ENCODE assay signal across 13 cellular contexts in the genomic region with DNA sequence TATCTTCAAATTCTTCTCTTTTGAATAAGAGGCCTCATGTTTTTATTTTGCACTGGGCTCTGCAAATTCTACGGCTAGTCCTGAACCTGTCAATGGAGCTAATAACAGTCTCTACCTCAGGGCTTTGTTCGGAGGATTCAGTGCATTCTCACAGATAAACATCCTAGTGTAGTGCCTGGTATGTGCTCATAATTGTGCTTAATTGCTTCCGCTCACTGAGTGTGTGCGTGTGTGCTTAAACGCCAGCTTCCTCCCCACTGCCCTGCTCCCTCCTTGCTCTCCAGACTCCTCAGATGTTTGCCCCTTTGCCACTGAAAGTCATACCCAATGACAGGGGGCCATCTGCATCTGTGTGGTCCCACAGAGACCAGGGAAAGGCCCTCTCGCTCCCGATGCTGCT. TPM values are rescaled to one million over a fixed set of nuclear protein-coding genes. Genes with fewer than 3 reads are reported as not detected.
DNase-seq lines count a peak whose midpoint lies in the region; ATAC-seq, FAIRE-seq and TF ChIP-seq lines count a peak whose summit lies in the region.
"Had no signal": no experiment of that assay in that cellular context is flagged by ENCODE, and none has a peak within 500 bp of the region (broad histone marks: within the 10 kb centered on the region; RNA-seq: fewer than 3 reads in every experiment).

No MANE protein-coding gene starts in this region.

- H3K27me3 Mint-ChIP-seq in CD8-positive, alpha-beta T cell (ENCODE audit: low read depth), result no peaks in the 10 kb centered on the region
- no peaks in the 10 kb centered on the region for H3K27me3 Mint-ChIP-seq in natural killer cell treated with Interleukin-12 subunit alpha and Interleukin-12 subunit beta and Interleukin-15 and Interleukin-18, amount 100 ng/mL, for 72 hours

- intact Hi-C loops in CD8-positive, alpha-beta T cell (cut with DNase I, micrococcal nuclease), result no loop called here

- no peaks in the 10 kb centered on the region for H3K27me3 ChIP-seq in CD8-positive, alpha-beta T cell (ENCODE audit: insufficient read depth, low read length)
- H3K27me3 ChIP-seq: neural progenitor cell had no signal

- in situ Hi-C loops in KBM-7 (cut with MboI; ENCODE audit: low pct_unique_long_range_greater_than_20kb, low sequenced_read_pairs), result no loop called here

- H3K27ac Mint-ChIP-seq in CD8-positive, alpha-beta T cell, result peak overlapping the region; percentile 96
- H3K27ac Mint-ChIP-seq in activated naive CD4-positive, alpha-beta T cell treated with anti-CD3 and anti-CD28 coated beads, Interleukin-2, amount 50 U/mL, for 72 hours, result peak overlapping the region; percentile 98 to 100
- H3K27ac Mint-ChIP-seq in natural killer cell treated with Interleukin-12 subunit alpha and Interleukin-12 subunit beta and Interleukin-15 and Interleukin-18, amount 100 ng/mL, for 72 hours, result peak overlapping the region; percentile 97 to 99
- H3K27ac Mint-ChIP-seq: neural progenitor cell had no signal

- ATAC-seq in CD8-positive, alpha-beta T cell, result peak; percentile 20
- peak in 1 of 2 donors; percentile 27 for ATAC-seq in activated naive CD4-positive, alpha-beta T cell treated with anti-CD3 and anti-CD28 coated beads, Interleukin-2, amount 50 U/mL, for 72 hours
- no peak for ATAC-seq in natural killer cell treated with Interleukin-12 subunit alpha and Interleukin-12 subunit beta and Interleukin-15 and Interleukin-18, amount 100 ng/mL, for 72 hours
- ATAC-seq in GM18520 (IDR thresholded peaks at IDR 0.05; ENCODE audit: unreplicated experiment), result no peak

- CTCF ChIA-PET in CD8-positive, alpha-beta T cell (lab: Charles Lee), result interaction anchor here (0.6 to 6.0 kb wide), 3 partner anchors 10 to 135 kb away, joined by 4 to 32 read pairs (median 18); no protein-coding TSS in a partner anchor

- no peaks in the 10 kb centered on the region for H3K36me3 ChIP-seq in CD8-positive, alpha-beta T cell (ENCODE audit: insufficient read depth, low read length)
- H3K36me3 ChIP-seq: neural progenitor cell had no signal

- POLR2A ChIA-PET in CD8-positive, alpha-beta T cell (lab: Charles Lee), result interaction anchor here (1.7 kb wide), 1 partner anchor 114 kb away, joined by 4 read pairs; no protein-coding TSS in a partner anchor

- DNase-seq in CD8-positive, alpha-beta T cell, result peak in 1 of 7 experiments; percentile 26
- DNase-seq in KBM-7 (peak; percentile 72), D721Med (ENCODE audit: insufficient read length, low spot score) (no peak), GM19238 (ENCODE audit: insufficient read length, low spot score) (no peak), NCI-H1417 treated with DMSO at 0.1 percent for 48 hours (lab: John Stamatoyannopoulos, UW) (no peak)
- DNase-seq in activated naive CD4-positive, alpha-beta T cell treated with anti-CD3 and anti-CD28 coated beads, Interleukin-2, amount 50 U/mL, for 72 hours (ENCODE audit: low spot score in 2 of 2), result no peak
- DNase-seq in natural killer cell treated with Interleukin-12 subunit alpha and Interleukin-12 subunit beta and Interleukin-15 and Interleukin-18, amount 100 ng/mL, for 72 hours (ENCODE audit: low spot score), result no peak
- DNase-seq: amygdala, DMS 273 treated with DMSO at 0.1 percent for 48 hours, NCI-H2029 treated with DMSO at 0.1 percent for 48 hours had no signal

- H3K4me3 Mint-ChIP-seq in CD8-positive, alpha-beta T cell, result peak overlapping the region; percentile 59
- peak overlapping the region; percentile 11 for H3K4me3 Mint-ChIP-seq in natural killer cell treated with Interleukin-12 subunit alpha and Interleukin-12 subunit beta and Interleukin-15 and Interleukin-18, amount 100 ng/mL, for 72 hours
- H3K4me3 Mint-ChIP-seq: neural progenitor cell had no signal

- peaks cover 63% of the 10 kb centered on the region for H3K36me3 Mint-ChIP-seq in CD8-positive, alpha-beta T cell
- peaks cover 24 to 68% of the 10 kb centered on the region in 2 donors for H3K36me3 Mint-ChIP-seq in activated naive CD4-positive, alpha-beta T cell treated with anti-CD3 and anti-CD28 coated beads, Interleukin-2, amount 50 U/mL, for 72 hours
- H3K36me3 Mint-ChIP-seq in natural killer cell treated with Interleukin-12 subunit alpha and Interleukin-12 subunit beta and Interleukin-15 and Interleukin-18, amount 100 ng/mL, for 72 hours, result peaks cover 7% of the 10 kb centered on the region

- peak overlapping the region; percentile 56 for H3K27ac ChIP-seq in CD8-positive, alpha-beta T cell (ENCODE audit: low read depth, low read length)
- H3K27ac ChIP-seq: neural progenitor cell, VCaP had no signal

- H3K4me3 ChIP-seq in CD8-positive, alpha-beta T cell (ENCODE audit: low read depth, low read length), result peak overlapping the region; percentile 32
- H3K4me3 ChIP-seq: neural progenitor cell had no signal

- no peak for TF ChIP-seq CTCF in CD8-positive, alpha-beta T cell (IDR thresholded peaks at IDR 0.05)
- TF ChIP-seq CTCF in D721Med (IDR thresholded peaks at IDR 0.05; ENCODE audit: insufficient read depth, missing control alignments), result no peak

- H3K9me3 Mint-ChIP-seq in CD8-positive, alpha-beta T cell, result no peaks in the 10 kb centered on the region
- no peaks in the 10 kb centered on the region for H3K9me3 Mint-ChIP-seq in activated naive CD4-positive, alpha-beta T cell treated with anti-CD3 and anti-CD28 coated beads, Interleukin-2, amount 50 U/mL, for 72 hours
- no peaks in the 10 kb centered on the region for H3K9me3 Mint-ChIP-seq in natural killer cell treated with Interleukin-12 subunit alpha and Interleukin-12 subunit beta and Interleukin-15 and Interleukin-18, amount 100 ng/mL, for 72 hours
- H3K9me3 Mint-ChIP-seq: neural progenitor cell had no signal

- H3K4me1 Mint-ChIP-seq in CD8-positive, alpha-beta T cell (ENCODE audit: low read depth), result peaks cover 96% of the 10 kb centered on the region
- peaks cover 83 to 88% of the 10 kb centered on the region in 2 donors for H3K4me1 Mint-ChIP-seq in natural killer cell treated with Interleukin-12 subunit alpha and Interleukin-12 subunit beta and Interleukin-15 and Interleukin-18, amount 100 ng/mL, for 72 hours (ENCODE audit: low read depth in 2 of 2)

- peaks cover 93% of the 10 kb centered on the region for H3K4me1 ChIP-seq in CD8-positive, alpha-beta T cell (ENCODE audit: insufficient read depth, low read length)

- no peaks in the 10 kb centered on the region for H3K9me3 ChIP-seq in CD8-positive, alpha-beta T cell (ENCODE audit: low read length)

- no peak for FAIRE-seq in D721Med (lab: Jason Lieb, UNC)

RNA-seq across cellular contexts. Expression of a gene that starts 6.7 kb away (rescaled TPM):
- 100 to 1,000 TPM; 191 to 195 TPM for total RNA-seq in CD8-positive, alpha-beta T cell
- 100 to 1,000 TPM; 111 to 161 TPM for total RNA-seq in activated naive CD4-positive, alpha-beta T cell treated with anti-CD3 and anti-CD28 coated beads, Interleukin-2, amount 50 U/mL, for 72 hours
- 10 to 100 TPM; 44.2 to 56.9 TPM for total RNA-seq in natural killer cell treated with Interleukin-12 subunit alpha and Interleukin-12 subunit beta and Interleukin-15 and Interleukin-18, amount 100 ng/mL, for 72 hours
